ENCODE assay signal across 8 cellular contexts in the genomic region with DNA sequence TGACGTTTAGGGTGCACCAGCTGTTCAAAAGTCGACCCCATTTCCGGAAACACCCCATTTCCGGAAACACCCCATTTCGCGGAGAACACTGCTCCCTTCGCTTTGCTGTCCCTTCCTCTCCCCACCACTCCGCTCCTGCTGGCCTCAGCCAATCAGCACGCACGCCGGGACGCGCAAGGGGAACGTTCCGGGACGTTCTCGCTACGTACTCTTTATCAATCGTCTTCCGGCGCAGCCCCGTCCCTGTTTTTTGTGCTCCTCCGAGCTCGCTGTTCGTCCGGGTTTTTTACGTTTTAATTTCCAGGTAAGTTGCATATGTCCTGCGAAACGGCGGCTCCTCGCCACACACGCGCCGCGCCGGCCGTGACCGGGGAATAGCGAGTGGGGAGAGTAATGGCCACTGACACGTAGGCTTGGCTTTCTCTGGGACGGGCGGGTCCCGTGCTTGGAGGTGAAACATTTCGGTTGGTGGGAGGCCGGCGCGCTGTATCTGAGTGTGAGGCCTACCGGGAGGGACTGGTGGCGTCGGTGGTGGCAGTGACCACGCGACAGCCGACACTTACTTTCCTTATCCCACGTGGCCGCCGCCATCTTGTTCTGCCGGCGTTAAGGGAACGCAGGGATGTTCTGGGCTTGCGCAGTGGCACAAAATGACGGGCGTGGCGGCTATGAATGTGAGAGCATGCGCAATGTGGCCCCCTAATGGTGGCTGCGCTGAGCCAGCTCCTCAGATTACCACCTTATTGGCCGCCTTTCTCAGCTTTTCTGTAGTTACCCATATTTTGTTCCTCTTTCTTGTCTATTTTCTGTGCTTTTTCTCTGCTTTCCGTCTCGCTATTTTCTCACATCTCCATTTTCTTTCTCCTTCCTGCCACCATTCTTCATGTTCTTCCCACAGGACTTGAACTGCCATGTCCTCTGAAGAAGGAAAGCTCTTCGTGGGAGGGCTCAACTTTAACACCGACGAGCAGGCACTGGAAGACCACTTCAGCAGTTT. TPM values are rescaled to one million over a fixed set of nuclear protein-coding genes. Genes with fewer than 3 reads are reported as not detected.
DNase-seq lines count a peak whose midpoint lies in the region; ATAC-seq, FAIRE-seq and TF ChIP-seq lines count a peak whose summit lies in the region.

A gene (plus strand): TSS at position 215 of the 997 bp plus-strand sequence. CDS start 697 bp downstream, at position 912.

- peak within 1 kb of the TSS; percentile 99 to 100 for H3K27ac Mint-ChIP-seq in natural killer cell treated with Interleukin-12 subunit alpha and Interleukin-12 subunit beta and Interleukin-15 and Interleukin-18, amount 100 ng/mL, for 72 hours

- peak; percentile 92 for DNase-seq in G401 (ENCODE audit: low spot score)
- peak; percentile 52 for DNase-seq in H54 (ENCODE audit: insufficient read length, low spot score)
- peak; percentile 94 for DNase-seq in M059J (ENCODE audit: low read depth)
- DNase-seq in activated T-helper 9 cell treated with anti-CD3 and anti-CD28 coated beads, Interleukin-2, amount 50 U/mL, for 16 hours (ENCODE audit: low read depth) = peak; percentile 86
- DNase-seq in fibroblast of peridontal ligament (ENCODE audit: extremely low read depth) = peak; percentile 91
- DNase-seq in natural killer cell treated with Interleukin-12 subunit alpha and Interleukin-12 subunit beta and Interleukin-15 and Interleukin-18, amount 100 ng/mL, for 72 hours (ENCODE audit: low spot score) = peak; percentile 95
- DNase-seq in stimulated activated naive CD4-positive, alpha-beta T cell treated with Interleukin-2 at 50 U/mL for 16 hours (lab: John Stamatoyannopoulos, UW) = peak; percentile 89

- FAIRE-seq in H54 (lab: Jason Lieb, UNC) = no peak

- H3K9me3 Mint-ChIP-seq in natural killer cell treated with Interleukin-12 subunit alpha and Interleukin-12 subunit beta and Interleukin-15 and Interleukin-18, amount 100 ng/mL, for 72 hours = no peaks in the 10 kb centered on the region

- peak; percentile 93 to 96 for ATAC-seq in natural killer cell treated with Interleukin-12 subunit alpha and Interleukin-12 subunit beta and Interleukin-15 and Interleukin-18, amount 100 ng/mL, for 72 hours

- TF ChIP-seq POLR2A in H54 (IDR thresholded peaks at IDR 0.05; ENCODE audit: low read depth, low read length) = peak; percentile 65
- TF ChIP-seq POLR2A in Raji (IDR thresholded peaks at IDR 0.05; ENCODE audit: insufficient read depth, low read depth, low read length) = peak; percentile 65

- H3K27me3 Mint-ChIP-seq in natural killer cell treated with Interleukin-12 subunit alpha and Interleukin-12 subunit beta and Interleukin-15 and Interleukin-18, amount 100 ng/mL, for 72 hours = no peaks in the 10 kb centered on the region

- H3K36me3 Mint-ChIP-seq in natural killer cell treated with Interleukin-12 subunit alpha and Interleukin-12 subunit beta and Interleukin-15 and Interleukin-18, amount 100 ng/mL, for 72 hours = peaks cover 26% of the 10 kb centered on the region

- H3K4me3 Mint-ChIP-seq in natural killer cell treated with Interleukin-12 subunit alpha and Interleukin-12 subunit beta and Interleukin-15 and Interleukin-18, amount 100 ng/mL, for 72 hours = peak within 1 kb of the TSS; percentile 95

- in situ Hi-C loops in G401 (cut with HindIII; ENCODE audit: low sequenced_read_pairs) = no loop called here

- peaks cover 25 to 39% of the 10 kb centered on the region in 2 donors for H3K4me1 Mint-ChIP-seq in natural killer cell treated with Interleukin-12 subunit alpha and Interleukin-12 subunit beta and Interleukin-15 and Interleukin-18, amount 100 ng/mL, for 72 hours (ENCODE audit: low read depth in 2 of 2)

RNA-seq across cellular contexts. Expression of the gene that starts here (rescaled TPM):
- 297 and 376 TPM in 2 replicates for total RNA-seq in G401 (2014; rRNA removed; shearing (Covaris generic))
- 52.6 and 64.2 TPM in 2 replicates for total RNA-seq in M059J (2014; rRNA removed; shearing (Covaris generic))
- 100 to 1,000 TPM; 329 to 362 TPM for total RNA-seq in natural killer cell treated with Interleukin-12 subunit alpha and Interleukin-12 subunit beta and Interleukin-15 and Interleukin-18, amount 100 ng/mL, for 72 hours

Comparison
In these comparisons a context has a peak if more than half of its experiments do, and no peak if none do; other contexts are left out.
1. Peak in every context shown above with its lines: DNase-seq and ATAC-seq.